9 cellular contexts compared by ENCODE assay signal in the genomic region with DNA sequence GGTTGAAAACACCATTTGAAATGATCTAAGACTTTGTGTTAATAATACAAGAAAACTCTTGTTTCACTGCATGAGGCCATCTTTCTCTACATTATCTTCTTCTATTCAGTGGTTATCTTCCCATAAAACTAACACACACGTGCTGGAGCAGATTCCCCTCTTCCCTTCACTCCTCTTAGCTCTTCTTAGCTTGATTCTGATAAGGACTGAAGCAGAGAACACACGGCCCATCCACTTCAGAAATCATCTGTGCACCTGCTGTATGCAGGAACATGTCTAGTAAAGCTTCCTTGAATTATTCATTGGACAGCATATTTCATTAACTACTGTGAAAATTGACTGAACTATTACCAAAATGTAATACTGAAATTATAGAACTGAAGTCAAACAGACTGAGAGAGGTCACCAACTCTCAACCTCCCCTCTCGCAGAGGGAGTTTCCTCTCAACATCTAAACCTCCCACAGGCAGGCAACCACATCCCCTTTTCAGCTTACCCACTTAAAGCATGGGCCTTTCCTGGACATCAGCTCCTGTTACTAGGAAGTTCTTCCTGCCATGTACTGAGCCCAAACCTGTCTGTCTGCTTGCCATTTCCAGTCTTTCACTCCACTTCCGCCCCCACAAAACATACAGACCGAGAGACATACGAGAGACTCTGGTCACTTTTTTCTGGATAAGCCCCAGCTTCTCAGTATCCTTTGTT.
DNase-seq lines count a peak whose midpoint lies in the region; ATAC-seq and TF ChIP-seq lines count a peak whose summit lies in the region.
"Had no signal": no experiment of that assay in that cellular context is flagged by ENCODE, and none has a peak within 500 bp of the region (broad histone marks: within the 10 kb centered on the region; RNA-seq: fewer than 3 reads in every experiment).

No MANE protein-coding gene starts in this region.

- intact Hi-C loops in OCI-LY7 (cut with micrococcal nuclease; ENCODE audit: unreplicated experiment) = no loop called here

- H3K27ac ChIP-seq in OCI-LY7 (ENCODE audit: low read depth, low read length, poor library complexity, severe bottlenecking) = no peak overlapping the region

- no peaks in the 10 kb centered on the region for H3K79me2 ChIP-seq in OCI-LY7 (ENCODE audit: insufficient read depth, low read depth, low read length)

- H2AFZ ChIP-seq in OCI-LY7 (ENCODE audit: low read length) = no peak overlapping the region

- no peak overlapping the region for H3K4me3 ChIP-seq in OCI-LY7 (ENCODE audit: low read depth, low read length, poor library complexity, severe bottlenecking)

- no peaks in the 10 kb centered on the region for H3K9me2 ChIP-seq in OCI-LY7 (ENCODE audit: insufficient read depth, low read length)

- POLR2A ChIA-PET in OCI-LY7 (lab: Charles Lee) = no interaction called here

- H3K4me2 ChIP-seq in OCI-LY7 (ENCODE audit: low read length) = no peak overlapping the region

- DNase-seq in AML-193 (lab: John Stamatoyannopoulos, UW) = peak; percentile 85 to 94
- DNase-seq in activated CD4-positive, alpha-beta T cell treated with anti-CD3 and anti-CD28 coated beads, Interleukin-2, amount 50 U/mL, for 48 hours = peak; percentile 44 to 61
- peak; percentile 25 to 47 for DNase-seq in stimulated activated CD8-positive, alpha-beta memory T cell treated with anti-CD3 and anti-CD28 coated beads, Interleukin-15, amount 100 ng/mL, for 48 hours (ENCODE audit: low read depth in 2 of 2)
- DNase-seq in OCI-LY7 (ENCODE audit: low spot score) = no peak
- no peak for DNase-seq in NCI-H2029 (lab: John Stamatoyannopoulos, UW)
- no peak for DNase-seq in middle frontal gyrus (ENCODE audit: extremely low spot score, low spot score)
- DNase-seq: left cardiac atrium had no signal

- H4K20me1 ChIP-seq in OCI-LY7 (ENCODE audit: insufficient read depth, low read length) = no peaks in the 10 kb centered on the region

- no TSS peak for BruUV-seq in OCI-LY7 (replicated peaks; lab: Mats Ljungman, UMichigan)

- H3K36me3 ChIP-seq in OCI-LY7 (ENCODE audit: insufficient read depth, low read length) = no peaks in the 10 kb centered on the region

- no peak for TF ChIP-seq CTCF in OCI-LY7 (conservative IDR thresholded peaks at IDR 0.05; ENCODE audit: low read length)

- CTCF ChIA-PET in OCI-LY7 (lab: Charles Lee; ENCODE audit: unreplicated experiment) = no interaction called here

- no peaks in the 10 kb centered on the region for H3K4me1 ChIP-seq in OCI-LY7 (ENCODE audit: insufficient read depth, low read length, poor library complexity, severe bottlenecking)

- no peaks in the 10 kb centered on the region for H3K9me3 ChIP-seq in OCI-LY7 (ENCODE audit: low read length)

- ATAC-seq in GM19324 (IDR thresholded peaks at IDR 0.05; ENCODE audit: low FRiP score, unreplicated experiment) (peak; percentile 69), HG03196 (IDR thresholded peaks at IDR 0.05; ENCODE audit: unreplicated experiment) (peak; percentile 95)

Comparison
In these comparisons a context has a peak if more than half of its experiments do, and no peak if none do; other contexts are left out.
1. DNase-seq: peak in AML-193 (2 of 2), activated CD4-positive, alpha-beta T cell treated with anti-CD3 and anti-CD28 coated beads, Interleukin-2, amount 50 U/mL, for 48 hours (2 of 2) and stimulated activated CD8-positive, alpha-beta memory T cell treated with anti-CD3 and anti-CD28 coated beads, Interleukin-15, amount 100 ng/mL, for 48 hours (2 of 2); none in OCI-LY7 (single experiment), NCI-H2029 (single experiment) and middle frontal gyrus (single experiment).